In the genomic region with DNA sequence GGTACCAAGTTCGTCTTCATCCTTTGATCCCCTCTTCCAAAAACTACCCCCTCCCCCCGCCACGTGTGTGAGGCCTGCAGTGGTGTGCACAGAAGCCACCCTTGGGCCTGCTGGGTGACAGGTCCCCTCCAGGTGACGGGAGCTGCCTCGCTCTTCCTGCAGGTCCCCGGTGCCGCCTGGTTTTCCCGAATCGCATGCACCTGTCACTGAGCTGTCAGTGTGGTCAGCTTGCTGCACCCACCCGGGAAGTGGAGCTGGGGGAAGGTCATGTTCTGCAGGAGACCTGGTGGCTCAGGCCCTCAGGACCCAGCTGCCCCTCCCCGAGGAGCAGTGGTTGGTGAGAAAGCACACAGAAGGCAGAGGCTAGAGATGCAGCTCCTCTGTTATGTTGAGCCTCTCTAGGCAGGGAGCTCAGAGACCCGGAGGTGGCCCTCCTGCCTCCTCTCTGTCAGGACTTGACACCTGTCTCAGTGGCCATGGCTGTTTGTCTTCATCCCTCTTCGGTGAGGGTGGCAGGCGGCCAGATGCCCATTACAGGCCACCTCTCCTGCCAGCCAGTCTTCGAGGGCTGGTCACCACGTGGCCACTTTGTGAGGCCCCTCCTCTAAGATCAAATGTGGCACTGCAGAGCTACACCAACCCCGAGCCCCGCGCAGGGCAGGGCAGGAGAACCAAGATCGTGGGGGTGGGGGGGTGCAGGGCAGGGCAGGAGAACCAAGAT, we compare ENCODE assay signal across 17 cellular contexts.
DNase-seq lines count a peak whose midpoint lies in the region; ATAC-seq and TF ChIP-seq lines count a peak whose summit lies in the region.
"Had no signal": no experiment of that assay in that cellular context is flagged by ENCODE, and none has a peak within 500 bp of the region (broad histone marks: within the 10 kb centered on the region; RNA-seq: fewer than 3 reads in every experiment).

No MANE protein-coding gene starts in this region.

- H3K4me3 Mint-ChIP-seq in stimulated activated naive CD8-positive, alpha-beta T cell treated with anti-CD3 and anti-CD28 coated beads, Interleukin-15, Interleukin-2, amounts not matched to agents 100 ng/mL and 50 ng/mL, for 24 hours = no peak overlapping the region
- H3K4me3 Mint-ChIP-seq in stimulated activated naive CD8-positive, alpha-beta T cell treated with anti-CD3 and anti-CD28 coated beads, Interleukin-15, amount 100 ng/mL, for 72 hours = peak overlapping the region in 1 of 2 donors; percentile 59
- no peak overlapping the region for H3K4me3 Mint-ChIP-seq in activated CD4-positive, alpha-beta memory T cell treated with anti-CD3 and anti-CD28 coated beads for 36 hours
- no peak overlapping the region for H3K4me3 Mint-ChIP-seq in glutamatergic neuron (ENCODE audit: unreplicated experiment)
- H3K4me3 Mint-ChIP-seq: neural crest cell had no signal

- no peaks in the 10 kb centered on the region for H3K9me3 Mint-ChIP-seq in stimulated activated naive CD8-positive, alpha-beta T cell treated with anti-CD3 and anti-CD28 coated beads, Interleukin-15, Interleukin-2, amounts not matched to agents 100 ng/mL and 50 ng/mL, for 24 hours
- H3K9me3 Mint-ChIP-seq in stimulated activated naive CD8-positive, alpha-beta T cell treated with anti-CD3 and anti-CD28 coated beads, Interleukin-15, amount 100 ng/mL, for 72 hours = no peaks in the 10 kb centered on the region
- H3K9me3 Mint-ChIP-seq in activated CD4-positive, alpha-beta memory T cell treated with anti-CD3 and anti-CD28 coated beads for 36 hours = no peaks in the 10 kb centered on the region
- peaks cover 28% of the 10 kb centered on the region for H3K9me3 Mint-ChIP-seq in glutamatergic neuron (ENCODE audit: unreplicated experiment)
- H3K9me3 Mint-ChIP-seq: activated B cell treated with CpG ODN at 0.5 μM for 24 hours; activated T-helper 1 cell treated with anti-CD3 and anti-CD28 coated beads, Interleukin-12 subunit alpha, Interleukin-12 subunit beta, Interleukin-2, Interleukin-4 antibody, amounts not matched to agents 30 ng/mL and 10 ng/mL and 1 ng/mL, durations not matched to agents 14 hours and 24 hours and 36 hours; neural crest cell had no signal

- DNase-seq in stimulated activated naive CD8-positive, alpha-beta T cell treated with anti-CD3 and anti-CD28 coated beads, Interleukin-15, amount 100 ng/mL, for 72 hours = no peak
- no peak for DNase-seq in activated CD4-positive, alpha-beta memory T cell treated with anti-CD3 and anti-CD28 coated beads for 36 hours
- DNase-seq in glutamatergic neuron (no peak), cerebellum (ENCODE audit: low spot score) (no peak), NCI-H446 treated with DMSO at 0.1 percent for 48 hours (lab: John Stamatoyannopoulos, UW) (no peak), EL (no peak)
- DNase-seq: activated B cell treated with CpG ODN at 0.5 μM for 24 hours, DMS153, dorsolateral prefrontal cortex, left ventricle myocardium superior, MG63, NCI-H2081 treated with DMSO at 0.1 percent for 48 hours, upper lobe of right lung had no signal

- intact Hi-C loops in activated CD4-positive, alpha-beta memory T cell treated with anti-CD3 and anti-CD28 coated beads for 36 hours (cut with micrococcal nuclease) = no loop called here

- H3K36me3 Mint-ChIP-seq in stimulated activated naive CD8-positive, alpha-beta T cell treated with anti-CD3 and anti-CD28 coated beads, Interleukin-15, Interleukin-2, amounts not matched to agents 100 ng/mL and 50 ng/mL, for 24 hours (ENCODE audit: low read depth) = peaks cover 11% of the 10 kb centered on the region
- H3K36me3 Mint-ChIP-seq in activated CD4-positive, alpha-beta memory T cell treated with anti-CD3 and anti-CD28 coated beads for 36 hours = peaks cover 2% of the 10 kb centered on the region
- H3K36me3 Mint-ChIP-seq in glutamatergic neuron (ENCODE audit: unreplicated experiment) = no peaks in the 10 kb centered on the region

- peak overlapping the region; percentile 36 for H3K27ac Mint-ChIP-seq in stimulated activated naive CD8-positive, alpha-beta T cell treated with anti-CD3 and anti-CD28 coated beads, Interleukin-15, Interleukin-2, amounts not matched to agents 100 ng/mL and 50 ng/mL, for 24 hours
- H3K27ac Mint-ChIP-seq in stimulated activated naive CD8-positive, alpha-beta T cell treated with anti-CD3 and anti-CD28 coated beads, Interleukin-15, amount 100 ng/mL, for 72 hours = no peak overlapping the region
- peak overlapping the region; percentile 54 for H3K27ac Mint-ChIP-seq in activated CD4-positive, alpha-beta memory T cell treated with anti-CD3 and anti-CD28 coated beads for 36 hours
- H3K27ac Mint-ChIP-seq in glutamatergic neuron (ENCODE audit: unreplicated experiment) = peak overlapping the region; percentile 33
- H3K27ac Mint-ChIP-seq: activated B cell treated with CpG ODN at 0.5 μM for 24 hours had no signal

- TF ChIP-seq CTCF in glutamatergic neuron (IDR thresholded peaks at IDR 0.05; ENCODE audit: partially characterized antibody, unreplicated experiment) = no peak

- CTCF ChIA-PET in activated CD4-positive, alpha-beta memory T cell treated with anti-CD3 and anti-CD28 coated beads for 36 hours (lab: Charles Lee) = interaction anchor here (0.7 to 1.8 kb wide), 3 partner anchors 12 to 92 kb away, joined by 3 to 4 read pairs (median 4); no protein-coding TSS in a partner anchor

- peaks cover 73% of the 10 kb centered on the region for H3K4me1 Mint-ChIP-seq in stimulated activated naive CD8-positive, alpha-beta T cell treated with anti-CD3 and anti-CD28 coated beads, Interleukin-15, Interleukin-2, amounts not matched to agents 100 ng/mL and 50 ng/mL, for 24 hours (ENCODE audit: low read depth)
- peaks cover 83% of the 10 kb centered on the region for H3K4me1 Mint-ChIP-seq in stimulated activated naive CD8-positive, alpha-beta T cell treated with anti-CD3 and anti-CD28 coated beads, Interleukin-15, amount 100 ng/mL, for 72 hours
- peaks cover 63% of the 10 kb centered on the region for H3K4me1 Mint-ChIP-seq in activated CD4-positive, alpha-beta memory T cell treated with anti-CD3 and anti-CD28 coated beads for 36 hours (ENCODE audit: low read depth)
- H3K4me1 Mint-ChIP-seq in glutamatergic neuron (ENCODE audit: low read depth, unreplicated experiment) = peaks cover 30% of the 10 kb centered on the region

- H3K27me3 Mint-ChIP-seq in stimulated activated naive CD8-positive, alpha-beta T cell treated with anti-CD3 and anti-CD28 coated beads, Interleukin-15, Interleukin-2, amounts not matched to agents 100 ng/mL and 50 ng/mL, for 24 hours = no peaks in the 10 kb centered on the region
- H3K27me3 Mint-ChIP-seq in stimulated activated naive CD8-positive, alpha-beta T cell treated with anti-CD3 and anti-CD28 coated beads, Interleukin-15, amount 100 ng/mL, for 72 hours = no peaks in the 10 kb centered on the region
- H3K27me3 Mint-ChIP-seq in activated CD4-positive, alpha-beta memory T cell treated with anti-CD3 and anti-CD28 coated beads for 36 hours = no peaks in the 10 kb centered on the region
- peaks cover 27% of the 10 kb centered on the region for H3K27me3 Mint-ChIP-seq in glutamatergic neuron (ENCODE audit: unreplicated experiment)
- H3K27me3 Mint-ChIP-seq: activated B cell treated with CpG ODN at 0.5 μM for 24 hours had no signal

- POLR2A ChIA-PET in activated CD4-positive, alpha-beta memory T cell treated with anti-CD3 and anti-CD28 coated beads for 36 hours (lab: Charles Lee) = interaction anchor here (1.3 kb wide), 1 partner anchor 12 kb away, joined by 5 read pairs; no protein-coding TSS in a partner anchor

- ATAC-seq in stimulated activated naive CD8-positive, alpha-beta T cell treated with anti-CD3 and anti-CD28 coated beads, Interleukin-15, amount 100 ng/mL, for 72 hours = no peak
- ATAC-seq in HG03521 (IDR thresholded peaks at IDR 0.05; ENCODE audit: unreplicated experiment) = no peak
- ATAC-seq: left ventricle myocardium superior had no signal

Comparison
In these comparisons a context has a peak if more than half of its experiments do, and no peak if none do; other contexts are left out.
1. H3K27ac Mint-ChIP-seq: peak in stimulated activated naive CD8-positive, alpha-beta T cell treated with anti-CD3 and anti-CD28 coated beads, Interleukin-15, Interleukin-2, amounts not matched to agents 100 ng/mL and 50 ng/mL, for 24 hours (single experiment), activated CD4-positive, alpha-beta memory T cell treated with anti-CD3 and anti-CD28 coated beads for 36 hours (single experiment) and glutamatergic neuron (single experiment); none in stimulated activated naive CD8-positive, alpha-beta T cell treated with anti-CD3 and anti-CD28 coated beads, Interleukin-15, amount 100 ng/mL, for 72 hours (0 of 2).